In genomic region chr11:76152086-76152658, GRCh38 we compare ENCODE assay signal across 2 cellular contexts.
TF ChIP-seq lines count a peak whose summit lies in the region.

No MANE protein-coding gene starts in this region.

TF ChIP-seq in HCT116, 20 proteins besides CTCF, POLR2A, EP300 and RAD21:
- TF ChIP-seq ZNF274 (IDR thresholded peaks at IDR 0.05; ENCODE audit: low read depth, low read length), result no peak
- no peak for TF ChIP-seq ZBTB33 (IDR thresholded peaks at IDR 0.05; ENCODE audit: extremely low read depth, insufficient replicate concordance, low read length)
- TF ChIP-seq MAX (IDR thresholded peaks at IDR 0.05), result peak; percentile 88
- peak; percentile 79 for TF ChIP-seq YY1 (IDR thresholded peaks at IDR 0.05; ENCODE audit: extremely low read depth, insufficient replicate concordance, low read depth, low read length)
- TF ChIP-seq CBX3 (IDR thresholded peaks at IDR 0.05; ENCODE audit: low read depth), result peak; percentile 64; the same call in 1 of the 2 replicates
- no peak for TF ChIP-seq SIN3A (IDR thresholded peaks at IDR 0.05; ENCODE audit: low read depth)
TF ChIP-seq in HCT116: peak in this region for 3.

TF ChIP-seq in H1, 55 proteins besides CTCF, POLR2A, EP300 and RAD21:
- TF ChIP-seq POU5F1 (IDR thresholded peaks at IDR 0.05; ENCODE audit: low read depth, low read length) (no peak), GABPA (IDR thresholded peaks at IDR 0.05; ENCODE audit: borderline replicate concordance, insufficient read depth, low read length) (0 out of 2 replicates have a peak, but pooled peaks have one; percentile 44), SP1 (IDR thresholded peaks at IDR 0.05; ENCODE audit: low read depth, low read length) (no peak), TEAD4 (IDR thresholded peaks at IDR 0.05; ENCODE audit: low read depth, low read length) (no peak; the same call in 1 of the 2 replicates), KDM4A (IDR thresholded peaks at IDR 0.05; ENCODE audit: low read depth, low read length, severe bottlenecking) (peak; percentile 75), CBX5 (IDR thresholded peaks at IDR 0.05; ENCODE audit: low read depth, low read length) (no peak), TCF12 (IDR thresholded peaks at IDR 0.05; ENCODE audit: low read depth, low read length) (no peak), GTF2F1 (IDR thresholded peaks at IDR 0.05; ENCODE audit: borderline replicate concordance, low read depth, low read length) (0 out of 2 replicates have a peak, but pooled peaks have one; percentile 42), RNF2 (IDR thresholded peaks at IDR 0.05; ENCODE audit: borderline replicate concordance, low read depth, low read length, missing control alignments, poor library complexity, severe bottlenecking) (no peak), SAP30 (IDR thresholded peaks at IDR 0.05; ENCODE audit: insufficient read depth, insufficient replicate concordance, low read length) (no peak), CEBPB (IDR thresholded peaks at IDR 0.05; ENCODE audit: low read depth, low read length) (0 out of 2 replicates have a peak, but pooled peaks have one; percentile 12), ATF2 (IDR thresholded peaks at IDR 0.05; ENCODE audit: low read length) (peak; percentile 76; the same call in 1 of the 2 replicates), SP2 (IDR thresholded peaks at IDR 0.05; ENCODE audit: low read length) (no peak), EGR1 (IDR thresholded peaks at IDR 0.05; ENCODE audit: borderline replicate concordance, low read depth, low read length) (no peak), TAF7 (optimal IDR thresholded peaks at IDR 0.05; ENCODE audit: borderline replicate concordance, low read depth, low read length) (no peak), TAF1 (IDR thresholded peaks at IDR 0.05; ENCODE audit: low read depth, low read length) (peak; percentile 29; the same call in 1 of the 2 replicates), SUZ12 (IDR thresholded peaks at IDR 0.05; ENCODE audit: low read length) (no peak; the same call in 1 of the 2 replicates), SIX5 (IDR thresholded peaks at IDR 0.05; ENCODE audit: low read depth, low read length) (no peak), TBP (IDR thresholded peaks at IDR 0.05; ENCODE audit: low read depth, low read length) (peak; percentile 32; the same call in 1 of the 2 replicates), CREB1 (IDR thresholded peaks at IDR 0.05) (0 out of 2 replicates have a peak, but pooled peaks have one; percentile 36), CHD1 (IDR thresholded peaks at IDR 0.05; ENCODE audit: low read depth, low read length) (no peak), MAFK (IDR thresholded peaks at IDR 0.05; ENCODE audit: low read depth, low read length) (no peak), ATF3 (IDR thresholded peaks at IDR 0.05; ENCODE audit: insufficient read depth, low read depth, low read length) (no peak), ASH2L (IDR thresholded peaks at IDR 0.05; ENCODE audit: low read length) (peak; percentile 50), EZH2 (IDR thresholded peaks at IDR 0.05; ENCODE audit: low read depth, low read length, severe bottlenecking) (peak; percentile 39), FOSL1 (IDR thresholded peaks at IDR 0.05; ENCODE audit: insufficient read depth, low read depth, low read length) (no peak), CBX8 (IDR thresholded peaks at IDR 0.05; ENCODE audit: borderline replicate concordance, low read depth, low read length) (no peak), RXRA (IDR thresholded peaks at IDR 0.05; ENCODE audit: insufficient read depth, low read depth, low read length) (no peak), SP4 (IDR thresholded peaks at IDR 0.05; ENCODE audit: low read length) (peak; percentile 53; the same call in 1 of the 2 replicates), SRF (IDR thresholded peaks at IDR 0.05; ENCODE audit: low read depth, low read length) (no peak), BCL11A (IDR thresholded peaks at IDR 0.05; ENCODE audit: low read depth in 2 of 2, low read length in 2 of 2) (no peak), SIN3A (conservative IDR thresholded peaks at IDR 0.05 in 1 of 2, IDR thresholded peaks at IDR 0.05 in 1 of 2; ENCODE audit: low read depth in 1 of 2, low read length in 2 of 2) (no peak), RFX5 (IDR thresholded peaks at IDR 0.05; ENCODE audit: borderline replicate concordance, low read depth, low read length) (no peak), NANOG (IDR thresholded peaks at IDR 0.05; ENCODE audit: insufficient read depth, low read depth, low read length, poor library complexity, severe bottlenecking) (no peak), MAX (IDR thresholded peaks at IDR 0.05) (peak; percentile 89), JUND (IDR thresholded peaks at IDR 0.05; ENCODE audit: low read length) (0 out of 2 replicates have a peak, but pooled peaks have one; percentile 23), YY1 (IDR thresholded peaks at IDR 0.05; ENCODE audit: low read depth, low read length) (peak; percentile 89), RBBP5 (IDR thresholded peaks at IDR 0.05; ENCODE audit: borderline replicate concordance, low read depth, low read length) (no peak), PHF8 (conservative IDR thresholded peaks at IDR 0.05; ENCODE audit: low read depth, low read length) (0 out of 2 replicates have a peak, but pooled peaks have one; percentile 37), JUN (IDR thresholded peaks at IDR 0.05; ENCODE audit: low read depth, low read length) (no peak), POLR2AphosphoS5 (IDR thresholded peaks at IDR 0.05; ENCODE audit: low read depth, low read length) (no peak), SIRT6 (IDR thresholded peaks at IDR 0.05; ENCODE audit: low read length) (no peak), CTBP2 (IDR thresholded peaks at IDR 0.05; ENCODE audit: borderline replicate concordance, insufficient read depth, insufficient read length, low read length) (no peak), CHD2 (IDR thresholded peaks at IDR 0.05; ENCODE audit: low read length) (no peak), KDM1A (IDR thresholded peaks at IDR 0.05; ENCODE audit: borderline replicate concordance, low read length) (peak; percentile 17; the same call in 1 of the 2 replicates), BRCA1 (IDR thresholded peaks at IDR 0.05; ENCODE audit: low read depth, low read length) (no peak), NRF1 (IDR thresholded peaks at IDR 0.05; ENCODE audit: low read depth, low read length) (no peak), USF2 (IDR thresholded peaks at IDR 0.05; ENCODE audit: low read length) (no peak), BACH1 (IDR thresholded peaks at IDR 0.05; ENCODE audit: low read length) (peak; percentile 55; the same call in 1 of the 2 replicates), HDAC6 (IDR thresholded peaks at IDR 0.05; ENCODE audit: low read depth, low read length) (no peak), ZNF274 (IDR thresholded peaks at IDR 0.05; ENCODE audit: borderline replicate concordance, extremely low read depth, low read length) (no peak), E2F6 (IDR thresholded peaks at IDR 0.05) (peak; percentile 98), HDAC2 (IDR thresholded peaks at IDR 0.05; ENCODE audit: borderline replicate concordance in 1 of 2, low read depth in 2 of 2, low read length in 2 of 2) (peak; percentile 33 to 71; a peak in 2 of 4 replicates), KDM5A (IDR thresholded peaks at IDR 0.05; ENCODE audit: low read length) (peak; percentile 68; the same call in 1 of the 2 replicates), CHD7 (IDR thresholded peaks at IDR 0.05; ENCODE audit: insufficient replicate concordance, low read length) (no peak)
